In the genomic region with DNA sequence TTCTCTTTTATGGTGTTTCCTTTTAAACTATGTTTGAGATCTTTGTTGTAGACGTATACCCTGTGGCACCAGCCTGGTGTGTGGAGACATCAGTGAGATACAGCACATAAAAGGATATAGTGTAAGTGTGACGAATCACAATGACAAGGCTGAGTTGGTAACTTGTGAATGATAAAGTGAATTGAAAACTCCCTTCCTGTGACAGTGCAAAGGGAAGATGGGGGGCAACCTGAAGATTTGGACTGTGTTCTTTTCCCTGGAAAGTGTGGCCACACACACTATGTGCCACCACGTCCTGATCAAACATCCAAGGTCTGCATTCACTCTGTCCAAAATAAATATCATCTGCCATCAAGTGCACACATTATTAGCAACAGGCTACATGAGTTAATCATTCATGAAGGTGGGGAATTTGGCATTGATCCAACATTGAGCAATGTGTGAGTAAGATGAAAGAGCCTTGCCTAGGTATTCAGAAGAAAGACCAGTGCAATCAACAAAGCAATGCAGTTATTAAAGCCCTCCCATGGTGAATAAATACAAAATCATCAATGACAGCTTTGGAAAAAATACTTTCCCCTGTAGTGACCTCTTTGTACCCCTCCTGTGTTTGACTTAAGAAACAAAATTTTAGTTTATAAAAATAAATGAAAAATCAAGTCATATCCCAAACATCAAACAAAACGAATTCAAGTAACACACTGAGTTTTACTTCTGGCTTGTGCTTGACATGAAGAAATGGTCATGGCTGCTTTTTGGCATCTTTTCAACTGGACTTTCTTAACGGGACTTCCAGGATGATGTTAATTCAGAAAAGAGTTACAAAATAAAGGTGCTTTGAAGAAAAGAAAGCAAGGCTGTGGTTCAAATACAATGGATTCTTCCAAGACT, we compare ENCODE assay signal across 13 cellular contexts.
A peak's percentile ranks its signal among the peaks of the same experiment; 100 is the strongest.
DNase-seq lines count a peak whose midpoint lies in the region; ATAC-seq lines count a peak whose summit lies in the region.
"Had no signal": no experiment of that assay in that cellular context is flagged by ENCODE, and none has a peak within 500 bp of the region (broad histone marks: within the 10 kb centered on the region; RNA-seq: fewer than 3 reads in every experiment).

No MANE protein-coding gene starts in this region.

- DNase-seq in COR-L47 (lab: John Stamatoyannopoulos, UW) (peak; percentile 86), HT1080 (ENCODE audit: low read depth) (peak; percentile 25), SW480 (ENCODE audit: low spot score) (peak; percentile 82), kidney glomerular epithelial cell (lab: John Stamatoyannopoulos, UW) (peak; percentile 64), GM03348 (ENCODE audit: low spot score) (no peak)
- no peak for DNase-seq in activated CD4-positive, alpha-beta T cell treated with anti-CD3 and anti-CD28 coated beads for 1 hour
- DNase-seq in activated T-cell treated with anti-CD3 and anti-CD28 coated beads, Interleukin-2, amount 50 U/mL, for 48 hours, result no peak
- DNase-seq: activated T-cell treated with anti-CD3 and anti-CD28 coated beads, Interleukin-2, amount 50 U/mL, for 72 hours; AML-193; mucosa of descending colon; NCI-H524 treated with DMSO at 0.1 percent for 48 hours; stimulated activated CD4-positive, alpha-beta T cell treated with anti-CD3 and anti-CD28 coated beads, Interleukin-4, amount 100 ng/mL, for 4 hours had no signal

- ATAC-seq in HG02623 (IDR thresholded peaks at IDR 0.05; ENCODE audit: unreplicated experiment), result no peak
- ATAC-seq: activated T-cell treated with anti-CD3 and anti-CD28 coated beads, Interleukin-2, amount 50 U/mL, for 72 hours; mucosa of descending colon had no signal

Comparison
In these comparisons a context has a peak if more than half of its experiments do, and no peak if none do; other contexts are left out.
1. DNase-seq: peak in COR-L47 (single experiment), HT1080 (single experiment), SW480 (single experiment) and kidney glomerular epithelial cell (single experiment); none in activated CD4-positive, alpha-beta T cell treated with anti-CD3 and anti-CD28 coated beads for 1 hour (single experiment), activated T-cell treated with anti-CD3 and anti-CD28 coated beads, Interleukin-2, amount 50 U/mL, for 48 hours (0 of 2) and GM03348 (single experiment).